11 cellular contexts compared by ENCODE assay signal in the genomic region with DNA sequence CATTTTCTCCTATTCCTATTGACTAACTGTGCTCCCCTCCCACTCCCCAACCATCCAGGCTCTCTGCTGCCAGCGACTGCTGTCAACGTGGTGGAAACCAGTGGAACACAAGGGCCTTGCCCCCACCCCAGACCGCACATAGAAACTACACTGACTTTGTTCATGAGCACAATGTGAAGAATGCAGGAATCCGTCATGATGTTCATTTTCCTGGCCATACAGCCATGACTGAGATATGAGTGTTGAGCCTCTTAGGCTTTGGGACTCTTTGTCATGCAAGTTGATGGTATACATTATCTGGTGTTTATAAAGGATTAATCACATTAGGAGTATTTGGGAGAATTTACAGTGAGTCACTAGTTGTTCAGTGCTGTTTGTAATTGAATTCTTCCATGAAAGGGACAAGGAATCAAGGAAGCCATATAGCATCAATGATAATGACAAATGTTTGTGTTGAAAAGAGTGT.
DNase-seq lines count a peak whose midpoint lies in the region; ATAC-seq and TF ChIP-seq lines count a peak whose summit lies in the region.
"Had no signal": no experiment of that assay in that cellular context is flagged by ENCODE, and none has a peak within 500 bp of the region (broad histone marks: within the 10 kb centered on the region; RNA-seq: fewer than 3 reads in every experiment).

No MANE protein-coding gene starts in this region.

- peak overlapping the region; percentile 26; the same call in 1 of the 2 replicates for H3K27ac Mint-ChIP-seq in WTC11

- CTCF ChIA-PET in AG04449 (lab: Yijun Ruan, JAX) (no interaction called here), WTC11 (lab: Charles Lee) (no interaction called here)

- H3K27me3 Mint-ChIP-seq in WTC11 (ENCODE audit: low read depth) = no peaks in the 10 kb centered on the region
- H3K27me3 Mint-ChIP-seq: central memory CD8-positive, alpha-beta T cell had no signal

- in situ Hi-C loops in HAP-1 (cut with MboI; ENCODE audit: low sequenced_read_pairs) = no loop called here

- TF ChIP-seq CTCF in AG04449 (IDR thresholded peaks at IDR 0.05; ENCODE audit: insufficient read depth, low read length, missing control alignments) (no peak), WTC11 (IDR thresholded peaks at IDR 0.05) (no peak), foreskin keratinocyte (conservative IDR thresholded peaks at IDR 0.05) (peak; percentile 13)

- ATAC-seq in WTC11 (no peak), foreskin keratinocyte (peak; percentile 97)
- ATAC-seq: upper lobe of right lung had no signal

- H3K4me3 ChIP-seq in AG04449 (ENCODE audit: low read depth, low read length) = no peak overlapping the region
- H3K4me3 ChIP-seq in HAP-1 = no peak overlapping the region
- H3K4me3 ChIP-seq: upper lobe of right lung had no signal

- H3K36me3 ChIP-seq in HAP-1 (replicated peaks) = peaks cover 6% of the 10 kb centered on the region

- H3K4me1 ChIP-seq in HAP-1 (peaks cover 7% of the 10 kb centered on the region), foreskin keratinocyte (peaks cover 39% of the 10 kb centered on the region)

- POLR2A ChIA-PET in AG04449 (lab: Yijun Ruan, JAX) (no interaction called here), WTC11 (lab: Charles Lee) (no interaction called here)

- H3K27ac ChIP-seq in foreskin keratinocyte = peak overlapping the region; percentile 97
- H3K27ac ChIP-seq: upper lobe of right lung had no signal

- H3K27me3 ChIP-seq in HAP-1 (ENCODE audit: low read depth) = no peaks in the 10 kb centered on the region
- H3K27me3 ChIP-seq in foreskin keratinocyte = no peaks in the 10 kb centered on the region
- H3K27me3 ChIP-seq: upper lobe of right lung had no signal

- H3K9me3 Mint-ChIP-seq in WTC11 = no peaks in the 10 kb centered on the region
- H3K9me3 Mint-ChIP-seq: central memory CD8-positive, alpha-beta T cell had no signal

- no peaks in the 10 kb centered on the region for H3K9me3 ChIP-seq in HAP-1
- H3K9me3 ChIP-seq: upper lobe of right lung had no signal

- no peaks in the 10 kb centered on the region for H3K4me1 Mint-ChIP-seq in WTC11

- peaks cover 8% of the 10 kb centered on the region for H3K36me3 Mint-ChIP-seq in WTC11

- peak; percentile 59 for DNase-seq in AG04449 (ENCODE audit: low read depth, low spot score)
- peak; percentile 71 to 83 for DNase-seq in HAP-1 (ENCODE audit: low spot score in 2 of 2)
- DNase-seq in WTC11 (ENCODE audit: low spot score) = no peak
- DNase-seq in foreskin keratinocyte = peak; percentile 99 to 100
- no peak for DNase-seq in NCI-H146 treated with DMSO at 0.1 percent for 48 hours (lab: John Stamatoyannopoulos, UW; ENCODE audit: unreplicated experiment)
- DNase-seq in T-helper 1 cell = no peak
- no peak for DNase-seq in activated effector memory CD4-positive, alpha-beta T cell treated with anti-CD3 and anti-CD28 coated beads, Interleukin-2, amount 50 U/mL, for 16 hours
- no peak for DNase-seq in NCI-H446 (lab: John Stamatoyannopoulos, UW)
- DNase-seq: NCI-H1694, upper lobe of right lung had no signal

- no peak overlapping the region for H3K4me3 Mint-ChIP-seq in WTC11
- H3K4me3 Mint-ChIP-seq: central memory CD8-positive, alpha-beta T cell had no signal

TF ChIP-seq in WTC11, 78 proteins besides CTCF, POLR2A, EP300 and RAD21:
- TF ChIP-seq RELA (CRISPR knock-in tag; IDR thresholded peaks at IDR 0.05; ENCODE audit: borderline replicate concordance) = no peak
- no peak for TF ChIP-seq ZNF396 (CRISPR knock-in tag; IDR thresholded peaks at IDR 0.05; ENCODE audit: borderline replicate concordance)
- TF ChIP-seq CBFB (CRISPR knock-in tag; IDR thresholded peaks at IDR 0.05; ENCODE audit: low read depth) = no peak
- TF ChIP-seq NR2C2 (CRISPR knock-in tag; IDR thresholded peaks at IDR 0.05) = no peak
- TF ChIP-seq ZNF121 (CRISPR knock-in tag; IDR thresholded peaks at IDR 0.05) = no peak
- no peak for TF ChIP-seq MLX (CRISPR knock-in tag; IDR thresholded peaks at IDR 0.05)
- TF ChIP-seq, protein P1, sequence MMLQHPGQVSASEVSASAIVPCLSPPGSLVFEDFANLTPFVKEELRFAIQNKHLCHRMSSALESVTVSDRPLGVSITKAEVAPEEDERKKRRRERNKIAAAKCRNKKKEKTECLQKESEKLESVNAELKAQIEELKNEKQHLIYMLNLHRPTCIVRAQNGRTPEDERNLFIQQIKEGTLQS (CRISPR knock-in tag; conservative IDR thresholded peaks at IDR 0.05) = no peak
- no peak for TF ChIP-seq ZNF416 (CRISPR knock-in tag; IDR thresholded peaks at IDR 0.05)
- TF ChIP-seq TEAD1 (CRISPR knock-in tag; IDR thresholded peaks at IDR 0.05) = no peak
- no peak for TF ChIP-seq ZBTB21 (CRISPR knock-in tag; IDR thresholded peaks at IDR 0.05; ENCODE audit: borderline replicate concordance)
- TF ChIP-seq HMGA2 (CRISPR knock-in tag; IDR thresholded peaks at IDR 0.05) = no peak
- no peak for TF ChIP-seq STAT6 (CRISPR knock-in tag; conservative IDR thresholded peaks at IDR 0.05; ENCODE audit: low read depth)
- TF ChIP-seq GABPB1 (CRISPR knock-in tag; IDR thresholded peaks at IDR 0.05) = no peak
- no peak for TF ChIP-seq FOXP4 (CRISPR knock-in tag; IDR thresholded peaks at IDR 0.05)
- no peak for TF ChIP-seq CREB1 (CRISPR knock-in tag; IDR thresholded peaks at IDR 0.05)
- no peak for TF ChIP-seq ZNF671 (CRISPR knock-in tag; IDR thresholded peaks at IDR 0.05)

Comparison
In these comparisons a context has a peak if more than half of its experiments do, and no peak if none do; other contexts are left out.
1. DNase-seq: peak in AG04449 (single experiment), HAP-1 (2 of 2) and foreskin keratinocyte (2 of 2); none in WTC11 (single experiment), NCI-H146 treated with DMSO at 0.1 percent for 48 hours (single experiment), T-helper 1 cell (0 of 5), activated effector memory CD4-positive, alpha-beta T cell treated with anti-CD3 and anti-CD28 coated beads, Interleukin-2, amount 50 U/mL, for 16 hours (single experiment) and NCI-H446 (0 of 2).